In genomic region chr13:62088155-62088554, GRCh38 we compare ENCODE assay signal across 31 cellular contexts.
"Had no signal": no experiment of that assay in that cellular context is flagged by ENCODE, and none has a peak within 500 bp of the region (broad histone marks: within the 10 kb centered on the region; RNA-seq: fewer than 3 reads in every experiment).

No MANE protein-coding gene starts in this region.

- ATAC-seq: activated naive CD4-positive, alpha-beta T cell treated with anti-CD3 and anti-CD28 coated beads, Interleukin-2, amount 50 U/mL, for 72 hours; activated naive CD8-positive, alpha-beta T cell treated with anti-CD3 and anti-CD28 coated beads, Interleukin-2, amount 50 U/mL, for 24 hours; activated T-cell treated with anti-CD3 and anti-CD28 coated beads, Interleukin-2, amount 50 U/mL, for 4 hours; body of pancreas; Panc1; Right ventricle myocardium inferior; T-helper 17 cell had no signal

- H3K4me1 ChIP-seq: ascending aorta, body of pancreas, SJCRH30 had no signal

- H3K9ac ChIP-seq: SK-N-SH had no signal

- DNase-seq: activated CD4-positive, alpha-beta memory T cell treated with anti-CD3 and anti-CD28 coated beads for 36 hours; activated CD4-positive, alpha-beta T cell treated with anti-CD3 and anti-CD28 coated beads, Interleukin-2, amount 10 ng/mL, durations not matched to agents 7 days and 5 days; activated CD4-positive, CD25-positive, alpha-beta regulatory T cell; activated CD8-positive, alpha-beta memory T cell treated with anti-CD3 and anti-CD28 coated beads for 24 hours; activated effector memory CD4-positive, alpha-beta T cell treated with anti-CD3 and anti-CD28 coated beads, Interleukin-2, amount 50 U/mL, for 16 hours; activated naive CD4-positive, alpha-beta T cell treated with Interleukin-2 at 50 U/mL for 16 hours; activated naive CD8-positive, alpha-beta T cell treated with anti-CD3 and anti-CD28 coated beads, Interleukin-2, amount 50 U/mL, for 24 hours; activated T-cell treated with anti-CD3 and anti-CD28 coated beads, Interleukin-2, amount 50 U/mL, for 4 hours; amniotic stem cell; body of pancreas; central memory CD4-positive, alpha-beta T cell; MG63; MV-4-11; NCI-H1105; NCI-H1436; NCI-H187; NCI-H2081; NCI-H446; NCI-H524; OCI-M1; RPMI8226; SJCRH30; SK-N-SH; T-helper 17 cell; T1000 had no signal

- H3K4me2 ChIP-seq: SK-N-SH had no signal

- H3K27ac ChIP-seq: ascending aorta, body of pancreas, coronary artery, SJCRH30, VCaP had no signal

- H3K9me3 ChIP-seq: ascending aorta, body of pancreas, MG63, SJCRH30, SK-N-SH had no signal

- H3K36me3 ChIP-seq: ascending aorta, MG63, SJCRH30 had no signal

- H3K27me3 ChIP-seq: ascending aorta, body of pancreas, MG63, SJCRH30 had no signal

- H3K9me2 ChIP-seq: SK-N-SH had no signal

- H3K4me3 ChIP-seq: ascending aorta, body of pancreas, coronary artery, MG63, SJCRH30 had no signal
